Comparison of ENCODE assay signal across 8 cellular contexts in the genomic region with DNA sequence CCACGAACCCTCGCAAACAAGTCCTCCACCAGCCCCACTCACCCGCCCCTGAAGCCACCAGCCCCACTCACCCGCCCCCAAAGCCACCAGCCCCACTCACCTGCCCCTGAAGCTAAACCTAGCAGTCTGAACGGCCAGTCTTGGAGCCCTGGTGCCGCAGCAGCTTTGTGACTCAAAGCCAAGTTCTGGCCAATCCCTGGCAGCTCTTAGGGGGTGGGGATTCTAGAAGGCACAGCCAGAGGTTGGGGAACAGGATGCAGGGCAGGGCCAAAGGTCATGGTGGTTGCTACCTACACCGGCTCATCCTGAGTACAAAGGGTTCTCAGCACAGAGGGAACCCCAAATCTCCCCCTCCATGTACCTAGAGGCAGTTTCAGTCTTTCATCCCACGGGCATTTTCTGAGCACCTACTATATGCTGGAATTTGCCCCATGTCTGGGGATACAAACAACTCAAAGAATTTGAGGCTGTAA. TPM values are rescaled to one million over a fixed set of nuclear protein-coding genes. Genes with fewer than 3 reads are reported as not detected.
DNase-seq lines count a peak whose midpoint lies in the region; ATAC-seq and TF ChIP-seq lines count a peak whose summit lies in the region.

TSS of gene IQCN (minus strand) at position 150 of the 473 bp plus-strand sequence. CDS start 4,974 bp downstream, outside the sequence.

- DNase-seq in NCI-H82 (lab: John Stamatoyannopoulos, UW) (peak; percentile 44), NCI-H82 treated with DMSO at 0.1 percent for 48 hours (lab: John Stamatoyannopoulos, UW; ENCODE audit: unreplicated experiment) (no peak), suprapubic skin (ENCODE audit: low spot score in 2 of 2) (peak in 1 of 2 donors; percentile 87), posterior cingulate gyrus (no peak)

- 89% methylated on average over 3 of the region's 8 CpGs for WGBS in suprapubic skin

- H3K36me3 ChIP-seq in suprapubic skin: peaks cover 13% of the 10 kb centered on the region

- TF ChIP-seq EP300 in suprapubic skin (IDR thresholded peaks at IDR 0.05): no peak

- H3K27me3 ChIP-seq in layer of hippocampus (ENCODE audit: control insufficient read depth, insufficient read depth, low read length) (no peaks in the 10 kb centered on the region), suprapubic skin (no peaks in the 10 kb centered on the region)

- peak within 1 kb of the TSS; percentile 37 for H3K27ac ChIP-seq in angular gyrus (ENCODE audit: low read depth, low read length)
- H3K27ac ChIP-seq in layer of hippocampus (ENCODE audit: low read depth, low read length): peak within 1 kb of the TSS; percentile 27
- H3K27ac ChIP-seq in suprapubic skin: peak within 1 kb of the TSS; percentile 67

- no peak for TF ChIP-seq CTCF in suprapubic skin (IDR thresholded peaks at IDR 0.05)

- intact Hi-C loops in posterior cingulate gyrus (cut with DNase I): loop anchor here (10.0 kb wide), 1 partner anchor 140 kb away; the partner anchor contains the start of gene SSBP4

- H3K4me1 ChIP-seq in suprapubic skin: peaks cover 51% of the 10 kb centered on the region

- no peaks in the 10 kb centered on the region for H3K9me3 ChIP-seq in suprapubic skin

- ATAC-seq in HG02610 (IDR thresholded peaks at IDR 0.05; ENCODE audit: unreplicated experiment) (no peak), GM21515 (IDR thresholded peaks at IDR 0.05; ENCODE audit: unreplicated experiment) (no peak)

- peak within 1 kb of the TSS; percentile 25 for H3K4me3 ChIP-seq in suprapubic skin

- TF ChIP-seq POLR2A in suprapubic skin (IDR thresholded peaks at IDR 0.05): no peak

RNA-seq across cellular contexts. Expression of gene IQCN, which starts in this region (rescaled TPM):
- total RNA-seq in suprapubic skin: 10 to 100 TPM in 3 of 4 donors, 1 to 10 TPM in 1; 8.1 to 27.6 (median 13.6) TPM
